ENCODE assay signal across 29 cellular contexts in the genomic region with DNA sequence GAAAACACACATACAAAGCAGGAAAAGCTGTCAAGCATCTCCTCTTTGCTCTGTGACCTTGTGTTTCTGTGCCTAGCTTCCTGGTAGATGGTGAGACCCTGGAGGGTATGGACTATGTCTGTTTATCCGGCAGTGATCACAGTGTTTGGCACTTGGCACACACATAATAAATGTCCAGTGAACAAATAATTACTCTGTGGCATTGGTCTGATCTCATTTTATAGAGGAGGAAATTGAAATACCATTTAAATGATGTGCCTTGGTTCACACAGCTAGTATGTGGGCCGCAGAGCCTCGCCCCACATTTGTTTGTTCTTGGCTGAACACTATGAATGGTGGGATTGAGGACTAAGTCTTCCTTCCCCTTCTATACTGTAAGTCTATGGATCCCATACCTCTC.
"Had no signal": no experiment of that assay in that cellular context is flagged by ENCODE, and none has a peak within 500 bp of the region (broad histone marks: within the 10 kb centered on the region; RNA-seq: fewer than 3 reads in every experiment).

No MANE protein-coding gene starts in this region.

- H3K36me3 ChIP-seq: WERI-Rb-1 had no signal

- H3K27ac ChIP-seq: RWPE1, WERI-Rb-1 had no signal

- ATAC-seq: activated CD8-positive, alpha-beta memory T cell treated with anti-CD3 and anti-CD28 coated beads, Interleukin-2, amount 10 ng/mL, durations not matched to agents 7 days and 5 days; activated naive CD8-positive, alpha-beta T cell treated with anti-CD3 and anti-CD28 coated beads, Interleukin-2, amount 50 U/mL, for 24 hours; Right ventricle myocardium inferior; SK-N-SH treated with all-trans-retinoic acid at 6 μM for 48 hours; T-cell; T-helper 17 cell had no signal

- DNase-seq: activated CD4-positive, alpha-beta memory T cell treated with anti-CD3 and anti-CD28 coated beads, Interleukin-2, amount 10 ng/mL, durations not matched to agents 7 days and 5 days; activated CD4-positive, alpha-beta T cell treated with anti-CD3 and anti-CD28 coated beads for 1 hour; activated CD4-positive, alpha-beta T cell treated with anti-CD3 and anti-CD28 coated beads for 48 hours; activated CD4-positive, CD25-positive, alpha-beta regulatory T cell; activated CD8-positive, alpha-beta memory T cell treated with anti-CD3 and anti-CD28 coated beads for 24 hours; activated CD8-positive, alpha-beta memory T cell treated with anti-CD3 and anti-CD28 coated beads, Interleukin-2, amount 10 ng/mL, durations not matched to agents 7 days and 5 days; activated CD8-positive, alpha-beta memory T cell treated with anti-CD3 and anti-CD28 coated beads, Interleukin-2, amount 50 U/mL, for 48 hours; activated effector memory CD4-positive, alpha-beta T cell treated with Interleukin-2 at 50 U/mL for 16 hours; activated naive CD4-positive, alpha-beta T cell treated with anti-CD3 and anti-CD28 coated beads, Interleukin-2, amount 10 ng/mL, durations not matched to agents 7 days and 5 days; activated naive CD8-positive, alpha-beta T cell treated with anti-CD3 and anti-CD28 coated beads, Interleukin-2, amount 50 U/mL, for 24 hours; activated T-cell treated with anti-CD3 and anti-CD28 coated beads, Interleukin-2, amount 50 U/mL, for 48 hours; anterior cingulate cortex; caudate nucleus; cerebellar nuclear complex; Kasumi-1; KG1; NCI-H1092 treated with DMSO at 0.1 percent for 48 hours; NCI-H1417; NCI-H146; NCI-H187; NCI-H2081 treated with DMSO at 0.1 percent for 48 hours; NCI-H510A; SIG-M5; T-cell; T-helper 17 cell; WERI-Rb-1 had no signal
